8 cellular contexts compared by ENCODE assay signal in genomic region chr1:18681423-18681835, GRCh38. TPM values are rescaled to one million over a fixed set of nuclear protein-coding genes. Genes with fewer than 3 reads are reported as not detected.
DNase-seq lines count a peak whose midpoint lies in the region; ATAC-seq and TF ChIP-seq lines count a peak whose summit lies in the region.

No MANE protein-coding gene starts in this region.

- H3K27ac Mint-ChIP-seq in glutamatergic neuron (ENCODE audit: unreplicated experiment) = peak overlapping the region; percentile 52

- H3K9me3 Mint-ChIP-seq in glutamatergic neuron (ENCODE audit: unreplicated experiment) = peaks cover 2% of the 10 kb centered on the region

- H3K4me3 Mint-ChIP-seq in glutamatergic neuron (ENCODE audit: unreplicated experiment) = no peak overlapping the region

- ATAC-seq in HG02852 (IDR thresholded peaks at IDR 0.05; ENCODE audit: unreplicated experiment) = no peak
- no peak for ATAC-seq in GM21576 (IDR thresholded peaks at IDR 0.05; ENCODE audit: unreplicated experiment)

- DNase-seq in SIG-M5 treated with dmso at 0.1 percent for 504 hours (lab: John Stamatoyannopoulos, UW; ENCODE audit: unreplicated experiment) (peak; percentile 86), SIG-M5 (lab: John Stamatoyannopoulos, UW) (no peak), LHCN-M2 (ENCODE audit: low read depth) (peak; percentile 18), SKM-1 treated with dmso at 0.1 percent for 144 hours (lab: John Stamatoyannopoulos, UW; ENCODE audit: unreplicated experiment) (peak; percentile 63), glutamatergic neuron (no peak)
- DNase-seq in stimulated activated CD4-positive, alpha-beta T cell treated with anti-CD3 and anti-CD28 coated beads, Interleukin-1b, Interleukin-23, amount 100 ng/mL, for 48 hours = no peak

- H3K36me3 Mint-ChIP-seq in glutamatergic neuron (ENCODE audit: unreplicated experiment) = no peaks in the 10 kb centered on the region

- H3K27me3 Mint-ChIP-seq in glutamatergic neuron (ENCODE audit: unreplicated experiment) = no peaks in the 10 kb centered on the region

- no peaks in the 10 kb centered on the region for H3K4me1 Mint-ChIP-seq in glutamatergic neuron (ENCODE audit: low read depth, unreplicated experiment)

- TF ChIP-seq CTCF in glutamatergic neuron (IDR thresholded peaks at IDR 0.05; ENCODE audit: partially characterized antibody, unreplicated experiment) = peak; percentile 68

RNA-seq across cellular contexts. Expression of gene PAX7, which starts 50.8 kb away (rescaled TPM):
- total RNA-seq in LHCN-M2 (2014; rRNA removed) (not detected in 2 replicates), glutamatergic neuron (ENCODE audit: unreplicated experiment) (0.07 TPM)
- not detected for polyA plus RNA-seq in LHCN-M2 (2012)

Comparison
In these comparisons a context has a peak if more than half of its experiments do, and no peak if none do; other contexts are left out.
1. DNase-seq: peak in SIG-M5 treated with dmso at 0.1 percent for 504 hours (single experiment), LHCN-M2 (single experiment) and SKM-1 treated with dmso at 0.1 percent for 144 hours (single experiment); none in SIG-M5 (single experiment), glutamatergic neuron (single experiment) and stimulated activated CD4-positive, alpha-beta T cell treated with anti-CD3 and anti-CD28 coated beads, Interleukin-1b, Interleukin-23, amount 100 ng/mL, for 48 hours (single experiment).